Comparison of ENCODE assay signal across 9 cellular contexts in genomic region chr20:58515240-58516212, GRCh38. TPM values are rescaled to one million over a fixed set of nuclear protein-coding genes. Genes with fewer than 3 reads are reported as not detected.
DNase-seq lines count a peak whose midpoint lies in the region; ATAC-seq, FAIRE-seq and TF ChIP-seq lines count a peak whose summit lies in the region.
"Had no signal": no experiment of that assay in that cellular context is flagged by ENCODE, and none has a peak within 500 bp of the region (broad histone marks: within the 10 kb centered on the region; RNA-seq: fewer than 3 reads in every experiment).

Gene APCDD1L (minus strand): TSS chr20:58515399. CDS start chr20:58514707, 692 bp downstream.

- H3K4me3 Mint-ChIP-seq in naive thymus-derived CD8-positive, alpha-beta T cell, result peak within 1 kb of the TSS in 1 of 10 donors; percentile 38

- peak within 1 kb of the TSS in 1 of 2 donors; percentile 16 for H3K9ac ChIP-seq in kidney (ENCODE audit: low read length in 2 of 2)
- H3K9ac ChIP-seq: BLaER1 treated with 17β-estradiol and CSF1 and Interleukin-3, amounts not matched to agents 10 nM and 100 nM had no signal

- H3K36me3 Mint-ChIP-seq in naive thymus-derived CD8-positive, alpha-beta T cell, result peaks cover 0 to 2% (median 0%) of the 10 kb centered on the region in 3 donors

- POLR2A ChIA-PET in naive thymus-derived CD8-positive, alpha-beta T cell (lab: Charles Lee), result no interaction called here

- no peak for FAIRE-seq in kidney (lab: Jason Lieb, UNC)

- DNase-seq in cardiac muscle cell (ENCODE audit: low read depth in 1 of 2, low spot score in 1 of 2) (peak in 1 of 2 donors; percentile 20), Right ventricle myocardium inferior (ENCODE audit: missing footprints) (no peak), coronary artery (ENCODE audit: low spot score) (no peak), kidney (no peak), uterus (peak in 1 of 2 donors; percentile 24), NCI-H1092 (lab: John Stamatoyannopoulos, UW) (no peak)
- DNase-seq in naive thymus-derived CD8-positive, alpha-beta T cell, result no peak

- H3K36me3 ChIP-seq in cardiac muscle cell (no peaks in the 10 kb centered on the region), kidney (ENCODE audit: control insufficient read depth in 1 of 2, insufficient read depth in 2 of 2, low read length in 2 of 2) (no peaks in the 10 kb centered on the region), uterus (no peaks in the 10 kb centered on the region)
- H3K36me3 ChIP-seq: BLaER1 treated with 17β-estradiol and CSF1 and Interleukin-3, amounts not matched to agents 10 nM and 100 nM had no signal

- no peak for TF ChIP-seq CTCF in cardiac muscle cell (IDR thresholded peaks at IDR 0.05; ENCODE audit: low read depth, low read length)
- no peak for TF ChIP-seq CTCF in coronary artery (IDR thresholded peaks at IDR 0.05)
- no peak for TF ChIP-seq CTCF in kidney (IDR thresholded peaks at IDR 0.05; ENCODE audit: borderline replicate concordance, extremely low read depth, insufficient read depth)
- TF ChIP-seq CTCF in uterus (IDR thresholded peaks at IDR 0.05), result no peak

- H3K9me3 ChIP-seq in cardiac muscle cell (ENCODE audit: low read depth) (no peaks in the 10 kb centered on the region), kidney (ENCODE audit: control insufficient read depth in 1 of 2, low read length in 2 of 2) (no peaks in the 10 kb centered on the region), uterus (no peaks in the 10 kb centered on the region)
- H3K9me3 ChIP-seq: BLaER1 treated with 17β-estradiol and CSF1 and Interleukin-3, amounts not matched to agents 10 nM and 100 nM had no signal

- TF ChIP-seq POLR2A in uterus (IDR thresholded peaks at IDR 0.05), result no peak

- H3K4me1 Mint-ChIP-seq in naive thymus-derived CD8-positive, alpha-beta T cell, result peaks cover 0 to 4% (median 2%) of the 10 kb centered on the region in 4 donors

- H3K27me3 ChIP-seq in cardiac muscle cell, result peaks cover 41% of the 10 kb centered on the region
- no peaks in the 10 kb centered on the region for H3K27me3 ChIP-seq in uterus

- H3K27ac ChIP-seq in cardiac muscle cell, result no peak within 1 kb of the TSS
- H3K27ac ChIP-seq in coronary artery, result no peak within 1 kb of the TSS
- peak within 1 kb of the TSS; percentile 49 to 85 for H3K27ac ChIP-seq in kidney (ENCODE audit: low read depth in 2 of 2, low read length in 2 of 2)
- no peak within 1 kb of the TSS for H3K27ac ChIP-seq in uterus
- H3K27ac ChIP-seq: BLaER1 treated with 17β-estradiol and CSF1 and Interleukin-3, amounts not matched to agents 10 nM and 100 nM had no signal

- peaks cover 15 to 62% (median 31%) of the 10 kb centered on the region in 5 donors for H3K27me3 Mint-ChIP-seq in naive thymus-derived CD8-positive, alpha-beta T cell

- peak within 1 kb of the TSS; percentile 19 for H3K4me3 ChIP-seq in cardiac muscle cell
- H3K4me3 ChIP-seq in coronary artery, result peak within 1 kb of the TSS; percentile 59
- H3K4me3 ChIP-seq in kidney (ENCODE audit: low read length in 2 of 2), result peak within 1 kb of the TSS in 1 of 2 donors; percentile 37
- H3K4me3 ChIP-seq in uterus, result peak within 1 kb of the TSS; percentile 18
- H3K4me3 ChIP-seq: BLaER1 treated with 17β-estradiol and CSF1 and Interleukin-3, amounts not matched to agents 10 nM and 100 nM had no signal

- H3K4me1 ChIP-seq in cardiac muscle cell (ENCODE audit: low read depth) (no peaks in the 10 kb centered on the region), kidney (ENCODE audit: control insufficient read depth in 1 of 2, insufficient read depth in 1 of 2, low read depth in 1 of 2, low read length in 2 of 2) (no peaks in the 10 kb centered on the region), uterus (peaks cover 0 to 5% of the 10 kb centered on the region in 2 donors)

- intact Hi-C loops in Right ventricle myocardium inferior (cut with DNase I), result no loop called here
- intact Hi-C loops in kidney (cut with DNase I), result no loop called here
- intact Hi-C loops in uterus (cut with DNase I; ENCODE audit: low total_unique reads), result no loop called here

- ATAC-seq in Right ventricle myocardium inferior, result no peak
- no peak for ATAC-seq in GM21717 (IDR thresholded peaks at IDR 0.05; ENCODE audit: unreplicated experiment)
- no peak for ATAC-seq in naive thymus-derived CD8-positive, alpha-beta T cell

- H3K9me3 Mint-ChIP-seq in naive thymus-derived CD8-positive, alpha-beta T cell, result no peaks in the 10 kb centered on the region

- peak within 1 kb of the TSS in 1 of 10 donors; percentile 40 for H3K27ac Mint-ChIP-seq in naive thymus-derived CD8-positive, alpha-beta T cell

RNA-seq across cellular contexts. Expression of gene APCDD1L, which starts in this region (rescaled TPM):
- total RNA-seq in cardiac muscle cell, result 0.21 and 0.46 TPM in 2 replicates
- 1.1 and 1.4 TPM in 2 replicates for polyA plus RNA-seq in cardiac muscle cell
- 0.32 TPM for total RNA-seq in Right ventricle myocardium inferior
- total RNA-seq in kidney, result 1.2 TPM
- 4.5 TPM for polyA plus RNA-seq in kidney (ENCODE audit: insufficient read depth, low read depth, low replicate concordance)
- total RNA-seq in uterus, result 1 to 10 TPM in 2 of 4 donors, under 1 TPM in 1, not detected in 1; 0.59 to 2.1 (median 1.1) TPM
- total RNA-seq in naive thymus-derived CD8-positive, alpha-beta T cell, result not detected
- under 1 TPM in 1 of 3 donors, not detected in 2; 0.48 TPM for polyA plus RNA-seq in naive thymus-derived CD8-positive, alpha-beta T cell

Comparison
In these comparisons a context has a peak if more than half of its experiments do, and no peak if none do; other contexts are left out.
1. H3K27ac ChIP-seq: peak in kidney (2 of 2); none in cardiac muscle cell (single experiment), coronary artery (0 of 2) and uterus (0 of 2).